ENCODE assay signal across 1 cellular context in genomic region chr12:106740813-106741212, GRCh38.
TF ChIP-seq lines count a peak whose summit lies in the region.

No MANE protein-coding gene starts in this region.

TF ChIP-seq in K562, 482 proteins besides CTCF, POLR2A, EP300 and RAD21 (continued from another document):
- TF ChIP-seq PKNOX1 (IDR thresholded peaks at IDR 0.05) (peak; percentile 33; the same call in 1 of the 2 replicates), THRA (IDR thresholded peaks at IDR 0.05) (no peak)
